In genomic region chr10:43781480-43782361, GRCh38 we compare ENCODE assay signal across 10 cellular contexts.
DNase-seq lines count a peak whose midpoint lies in the region; ATAC-seq and TF ChIP-seq lines count a peak whose summit lies in the region.
"Had no signal": no experiment of that assay in that cellular context is flagged by ENCODE, and none has a peak within 500 bp of the region (broad histone marks: within the 10 kb centered on the region; RNA-seq: fewer than 3 reads in every experiment).

No MANE protein-coding gene starts in this region.

- H3K4me1 Mint-ChIP-seq in activated naive CD8-positive, alpha-beta T cell treated with anti-CD3 and anti-CD28 coated beads, Interleukin-2, amount 10 ng/mL, durations not matched to agents 7 days and 5 days, result peaks cover 29% of the 10 kb centered on the region

- no peaks in the 10 kb centered on the region for H3K9me3 ChIP-seq in uterus
- H3K9me3 ChIP-seq: right lobe of liver had no signal

- H3K9me3 Mint-ChIP-seq in activated naive CD8-positive, alpha-beta T cell treated with anti-CD3 and anti-CD28 coated beads, Interleukin-2, amount 10 ng/mL, durations not matched to agents 7 days and 5 days, result no peaks in the 10 kb centered on the region

- H3K4me3 ChIP-seq in Jurkat, Clone E6-1 (ENCODE audit: low read length), result no peak overlapping the region
- no peak overlapping the region for H3K4me3 ChIP-seq in uterus
- H3K4me3 ChIP-seq: right lobe of liver had no signal

- intact Hi-C loops in uterus (cut with DNase I; ENCODE audit: low total_unique reads), result no loop called here

- H3K4me1 ChIP-seq in uterus, result no peaks in the 10 kb centered on the region
- H3K4me1 ChIP-seq: right lobe of liver had no signal

- peak; percentile 82 for ATAC-seq in GM18520 (IDR thresholded peaks at IDR 0.05; ENCODE audit: unreplicated experiment)
- ATAC-seq in activated naive CD8-positive, alpha-beta T cell treated with anti-CD3 and anti-CD28 coated beads, Interleukin-2, amount 10 ng/mL, durations not matched to agents 7 days and 5 days (ENCODE audit: low read depth), result peak; percentile 84

- peak overlapping the region; percentile 70 for H3K27ac Mint-ChIP-seq in activated naive CD8-positive, alpha-beta T cell treated with anti-CD3 and anti-CD28 coated beads, Interleukin-2, amount 10 ng/mL, durations not matched to agents 7 days and 5 days

- TF ChIP-seq CTCF in uterus (IDR thresholded peaks at IDR 0.05), result no peak

- peak; percentile 68 for DNase-seq in Jurkat, Clone E6-1 (ENCODE audit: low read depth, low spot score)
- DNase-seq in activated naive CD8-positive, alpha-beta T cell treated with anti-CD3 and anti-CD28 coated beads, Interleukin-2, amount 10 ng/mL, durations not matched to agents 7 days and 5 days, result peak; percentile 48
- DNase-seq in stimulated activated CD4-positive, alpha-beta T cell treated with anti-CD3 and anti-CD28 coated beads, Interleukin-1b, Interleukin-23, amount 100 ng/mL, for 48 hours, result peak; percentile 56
- DNase-seq in activated gamma-delta T cell (lab: John Stamatoyannopoulos, UW) (no peak), NCI-H526 (lab: John Stamatoyannopoulos, UW) (no peak), germinal center (ENCODE audit: low spot score) (no peak), uterus (no peak)
- DNase-seq: right lobe of liver, RPMI8226 had no signal

- peak overlapping the region; percentile 40 for H3K4me3 Mint-ChIP-seq in activated naive CD8-positive, alpha-beta T cell treated with anti-CD3 and anti-CD28 coated beads, Interleukin-2, amount 10 ng/mL, durations not matched to agents 7 days and 5 days

- TF ChIP-seq POLR2A in uterus (IDR thresholded peaks at IDR 0.05), result no peak

- H3K27me3 Mint-ChIP-seq in activated naive CD8-positive, alpha-beta T cell treated with anti-CD3 and anti-CD28 coated beads, Interleukin-2, amount 10 ng/mL, durations not matched to agents 7 days and 5 days, result no peaks in the 10 kb centered on the region

- H3K27ac ChIP-seq in uterus, result no peak overlapping the region
- H3K27ac ChIP-seq: right lobe of liver had no signal

- H3K36me3 Mint-ChIP-seq in activated naive CD8-positive, alpha-beta T cell treated with anti-CD3 and anti-CD28 coated beads, Interleukin-2, amount 10 ng/mL, durations not matched to agents 7 days and 5 days, result no peaks in the 10 kb centered on the region

- no peaks in the 10 kb centered on the region for H3K36me3 ChIP-seq in uterus
- H3K36me3 ChIP-seq: right lobe of liver had no signal

- POLR2A ChIA-PET in activated naive CD8-positive, alpha-beta T cell treated with anti-CD3 and anti-CD28 coated beads, Interleukin-2, amount 10 ng/mL, durations not matched to agents 7 days and 5 days (lab: Charles Lee), result no interaction called here

- no peaks in the 10 kb centered on the region for H3K27me3 ChIP-seq in uterus
- H3K27me3 ChIP-seq: right lobe of liver had no signal

Comparison
In these comparisons a context has a peak if more than half of its experiments do, and no peak if none do; other contexts are left out.
1. DNase-seq: peak in Jurkat, Clone E6-1 (single experiment), activated naive CD8-positive, alpha-beta T cell treated with anti-CD3 and anti-CD28 coated beads, Interleukin-2, amount 10 ng/mL, durations not matched to agents 7 days and 5 days (single experiment) and stimulated activated CD4-positive, alpha-beta T cell treated with anti-CD3 and anti-CD28 coated beads, Interleukin-1b, Interleukin-23, amount 100 ng/mL, for 48 hours (single experiment); none in activated gamma-delta T cell (single experiment), NCI-H526 (0 of 2), germinal center (single experiment) and uterus (0 of 2).